ENCODE assay signal across 16 cellular contexts in the genomic region with DNA sequence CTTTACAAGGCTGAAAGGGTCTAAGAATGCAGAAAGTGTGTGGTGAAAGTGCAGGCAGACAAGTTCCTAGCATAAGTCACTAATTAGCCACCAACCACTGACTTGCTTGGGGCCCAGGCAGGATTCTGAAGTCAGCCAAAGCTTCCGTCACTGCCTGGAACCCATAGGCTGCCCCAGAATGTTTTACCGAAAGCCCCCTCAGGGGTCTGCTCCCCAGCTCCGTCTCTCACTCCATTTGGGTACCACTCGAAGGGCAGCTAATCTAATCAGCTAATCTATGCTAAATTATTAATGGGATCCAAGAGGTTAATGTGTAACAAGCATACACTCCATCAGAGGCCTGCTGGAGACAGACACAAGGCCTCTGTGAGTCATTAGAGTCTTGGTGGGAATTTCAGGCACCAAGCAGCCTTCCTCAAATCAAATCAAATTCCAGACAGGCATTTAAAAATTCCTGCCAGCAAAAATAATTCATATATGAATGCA. TPM values are rescaled to one million over a fixed set of nuclear protein-coding genes. Genes with fewer than 3 reads are reported as not detected.
DNase-seq lines count a peak whose midpoint lies in the region; ATAC-seq and TF ChIP-seq lines count a peak whose summit lies in the region.
"Had no signal": no experiment of that assay in that cellular context is flagged by ENCODE, and none has a peak within 500 bp of the region (broad histone marks: within the 10 kb centered on the region; RNA-seq: fewer than 3 reads in every experiment).

No MANE protein-coding gene starts in this region.

- no peak overlapping the region for H3K4me3 ChIP-seq in GM23248
- no peak overlapping the region for H3K4me3 ChIP-seq in mesenchymal stem cell (ENCODE audit: insufficient read depth in 1 of 2, low read depth in 1 of 2, low read length in 2 of 2)
- no peak overlapping the region for H3K4me3 ChIP-seq in stomach smooth muscle (ENCODE audit: low read length in 2 of 2)
- H3K4me3 ChIP-seq: GM12878, prostate gland, SJSA1 had no signal

- H3K27ac ChIP-seq in GM23248: peak overlapping the region; percentile 76
- H3K27ac ChIP-seq in mesenchymal stem cell (ENCODE audit: low read length, poor library complexity, severe bottlenecking): peak overlapping the region; percentile 99
- H3K27ac ChIP-seq in stomach smooth muscle (ENCODE audit: low read length): peak overlapping the region; percentile 19
- H3K27ac ChIP-seq: C4-2B, prostate gland, SJSA1 had no signal

- no peaks in the 10 kb centered on the region for H3F3A ChIP-seq in GM23248 (ENCODE audit: insufficient read depth)

- no peaks in the 10 kb centered on the region for H3K27me3 ChIP-seq in GM23248 (replicated peaks; ENCODE audit: insufficient read depth)
- H3K27me3 ChIP-seq in mesenchymal stem cell (ENCODE audit: control insufficient read depth in 1 of 2, insufficient read depth in 1 of 2, low read length in 2 of 2): no peaks in the 10 kb centered on the region
- H3K27me3 ChIP-seq in stomach smooth muscle (ENCODE audit: control insufficient read depth in 1 of 2, insufficient read depth in 2 of 2, low read length in 2 of 2): no peaks in the 10 kb centered on the region
- H3K27me3 ChIP-seq: SJSA1 had no signal

- DNase-seq in GM23248 (peak; percentile 65), chondrocyte (ENCODE audit: low spot score) (no peak), mesenchymal stem cell (peak; percentile 65), NCI-H2029 (lab: John Stamatoyannopoulos, UW) (no peak), COLO668 (lab: John Stamatoyannopoulos, UW; ENCODE audit: unreplicated experiment) (no peak)
- DNase-seq: activated CD4-positive, alpha-beta T cell treated with anti-CD3 and anti-CD28 coated beads, Interleukin-2, amount 50 U/mL, for 1 hour; NCI-H187 treated with DMSO at 0.1 percent for 48 hours; NCI-H510A had no signal

- peaks cover 13% of the 10 kb centered on the region for H3K4me1 Mint-ChIP-seq in chondrocyte (ENCODE audit: low read depth)
- H3K4me1 Mint-ChIP-seq: activated naive CD4-positive, alpha-beta T cell treated with anti-CD3 and anti-CD28 coated beads, Interleukin-2, amount 50 U/mL, for 24 hours had no signal

- H3K14ac ChIP-seq in mesenchymal stem cell (ENCODE audit: low read length in 2 of 2): no peak overlapping the region

- no peak overlapping the region for H2BK120ac ChIP-seq in mesenchymal stem cell (ENCODE audit: low read depth, low read length)

- no peak overlapping the region for H3K18ac ChIP-seq in mesenchymal stem cell (ENCODE audit: low read depth in 1 of 2, low read length in 2 of 2)

- TF ChIP-seq CTCF in chondrocyte (IDR thresholded peaks at IDR 0.05): no peak

- no peak overlapping the region for H2AK5ac ChIP-seq in mesenchymal stem cell (ENCODE audit: low read length, severe bottlenecking)

- no peak overlapping the region for H4K8ac ChIP-seq in mesenchymal stem cell (ENCODE audit: low read length)

- H3K9me2 ChIP-seq in GM23248 (ENCODE audit: insufficient read depth): no peaks in the 10 kb centered on the region

- H3K4me2 ChIP-seq in GM23248 (ENCODE audit: unreplicated experiment) (no peak overlapping the region), mesenchymal stem cell (ENCODE audit: low read length, poor library complexity, severe bottlenecking) (peak overlapping the region; percentile 49)

- H3K79me1 ChIP-seq in mesenchymal stem cell (replicated peaks; ENCODE audit: low read length, poor library complexity, severe bottlenecking): peaks cover 14% of the 10 kb centered on the region

- H2AFZ ChIP-seq in GM23248 (peak overlapping the region; percentile 59), mesenchymal stem cell (ENCODE audit: low read depth, low read length) (no peak overlapping the region)

- ATAC-seq in HG03565 (IDR thresholded peaks at IDR 0.05; ENCODE audit: unreplicated experiment) (no peak), HG03457 (IDR thresholded peaks at IDR 0.05; ENCODE audit: unreplicated experiment) (no peak)
- ATAC-seq: GM12878 had no signal

- H3K9ac ChIP-seq in GM23248 (peak overlapping the region; percentile 45; the same call in 1 of the 2 replicates), mesenchymal stem cell (ENCODE audit: low read length) (no peak overlapping the region), stomach smooth muscle (ENCODE audit: low read length in 2 of 2) (no peak overlapping the region)

- no peak overlapping the region for H3K4me3 Mint-ChIP-seq in chondrocyte (ENCODE audit: unreplicated experiment)
- H3K4me3 Mint-ChIP-seq: activated naive CD4-positive, alpha-beta T cell treated with anti-CD3 and anti-CD28 coated beads, Interleukin-2, amount 50 U/mL, for 24 hours had no signal

- H3K4ac ChIP-seq in mesenchymal stem cell (ENCODE audit: low read depth in 1 of 2, low read length in 2 of 2): no peak overlapping the region

- peaks cover 2% of the 10 kb centered on the region for H3K36me3 Mint-ChIP-seq in chondrocyte (ENCODE audit: low read depth)
- H3K36me3 Mint-ChIP-seq: activated naive CD4-positive, alpha-beta T cell treated with anti-CD3 and anti-CD28 coated beads, Interleukin-2, amount 50 U/mL, for 24 hours had no signal

- H3K4me1 ChIP-seq in GM23248 (ENCODE audit: insufficient read depth) (peaks cover 9% of the 10 kb centered on the region; the same call in 1 of the 2 replicates), mesenchymal stem cell (ENCODE audit: control insufficient read depth, insufficient read depth, low read depth, low read length) (peaks cover 1% of the 10 kb centered on the region), stomach smooth muscle (ENCODE audit: control insufficient read depth, insufficient read depth, low read length) (no peaks in the 10 kb centered on the region)
- H3K4me1 ChIP-seq: prostate gland had no signal

- H3K27me3 Mint-ChIP-seq in chondrocyte (ENCODE audit: low read depth): no peaks in the 10 kb centered on the region
- H3K27me3 Mint-ChIP-seq: activated naive CD4-positive, alpha-beta T cell treated with anti-CD3 and anti-CD28 coated beads, Interleukin-2, amount 50 U/mL, for 24 hours had no signal

- no peaks in the 10 kb centered on the region for H3K79me2 ChIP-seq in GM23248 (ENCODE audit: insufficient read depth)

- in situ Hi-C loops in GM23248 (cut with MboI): no loop called here

- H4K20me1 ChIP-seq in GM23248 (ENCODE audit: insufficient read depth): no peaks in the 10 kb centered on the region

- peak overlapping the region; percentile 97 for H2BK5ac ChIP-seq in mesenchymal stem cell (ENCODE audit: low read depth, low read length, poor library complexity, severe bottlenecking)

- H3K9me3 ChIP-seq in GM23248 (ENCODE audit: low read depth) (no peaks in the 10 kb centered on the region), mesenchymal stem cell (ENCODE audit: control insufficient read depth, low read length) (no peaks in the 10 kb centered on the region), stomach smooth muscle (ENCODE audit: control insufficient read depth in 2 of 2, low read length in 2 of 2) (no peaks in the 10 kb centered on the region)
- H3K9me3 ChIP-seq: prostate gland, SJSA1 had no signal

- WGBS in GM23248 (ENCODE audit: low coverage in 1 of 2, low lambda C conversion rate in 2 of 2, missing lambda C conversion rate in 2 of 2), 2 experiments: 62 to 64% methylated on average over 4 of the region's 4 CpGs
- 83% methylated on average over 2 of the region's 4 CpGs for WGBS in mesenchymal stem cell

- no peak overlapping the region for H2BK12ac ChIP-seq in mesenchymal stem cell (ENCODE audit: low read length in 2 of 2)

- H4K91ac ChIP-seq in mesenchymal stem cell (ENCODE audit: low read length): no peak overlapping the region

- no peaks in the 10 kb centered on the region for H3K9me3 Mint-ChIP-seq in chondrocyte (ENCODE audit: low read depth)
- H3K9me3 Mint-ChIP-seq: activated naive CD4-positive, alpha-beta T cell treated with anti-CD3 and anti-CD28 coated beads, Interleukin-2, amount 50 U/mL, for 24 hours had no signal

- no peaks in the 10 kb centered on the region for H3K36me3 ChIP-seq in GM23248 (ENCODE audit: low read depth)
- peaks cover 2 to 3% of the 10 kb centered on the region in 2 experiments for H3K36me3 ChIP-seq in mesenchymal stem cell (ENCODE audit: control insufficient read depth in 1 of 2, insufficient read depth in 2 of 2, low read depth in 1 of 2, low read length in 2 of 2)
- no peaks in the 10 kb centered on the region for H3K36me3 ChIP-seq in stomach smooth muscle (ENCODE audit: control insufficient read depth in 2 of 2, insufficient read depth in 2 of 2, low read length in 2 of 2)
- H3K36me3 ChIP-seq: prostate gland, SJSA1 had no signal

- no peak overlapping the region for H2BK15ac ChIP-seq in mesenchymal stem cell (ENCODE audit: low read depth, poor library complexity, severe bottlenecking)

- no peak overlapping the region for H3K23ac ChIP-seq in mesenchymal stem cell (ENCODE audit: low read length in 2 of 2)

- H3K27ac Mint-ChIP-seq in chondrocyte (ENCODE audit: unreplicated experiment): peak overlapping the region; percentile 98
- H3K27ac Mint-ChIP-seq: activated naive CD4-positive, alpha-beta T cell treated with anti-CD3 and anti-CD28 coated beads, Interleukin-2, amount 50 U/mL, for 24 hours had no signal

RNA-seq across cellular contexts. Expression of gene ADAMTS9, which starts 13.2 kb away (rescaled TPM):
- total RNA-seq in GM23248 (2014; rRNA removed; shearing (Covaris generic)): 1.3 and 1.5 TPM in 2 replicates
- polyA plus RNA-seq in GM23248 (2016; fragmentation: Nextera tagmentation; extraction: Ambion mirVana): 0.68 and 0.75 TPM in 2 replicates
- 4.6 to 5.6 TPM (median 5.1 TPM) in 3 replicates for total RNA-seq in chondrocyte
- 13.6 TPM for polyA plus RNA-seq in mesenchymal stem cell (2013, experiment 1 of 2)
- 12.3 TPM for polyA plus RNA-seq in mesenchymal stem cell (2013, experiment 2 of 2)
- total RNA-seq: GM12878 had no signal

Comparison
In these comparisons a context has a peak if more than half of its experiments do, and no peak if none do; other contexts are left out.
1. DNase-seq: peak in GM23248 (single experiment) and mesenchymal stem cell (single experiment); none in chondrocyte (single experiment), NCI-H2029 (single experiment) and COLO668 (single experiment).
2. H3K27ac ChIP-seq: peak in every context shown above with its lines; median percentile 99 in mesenchymal stem cell; 76 in GM23248; 19 in stomach smooth muscle.